Comparison of ENCODE assay signal across 2 cellular contexts in genomic region chr9:97531750-97532383, GRCh38.
TF ChIP-seq lines count a peak whose summit lies in the region.

No MANE protein-coding gene starts in this region.

TF ChIP-seq in liver, 16 proteins besides CTCF, POLR2A, EP300 and RAD21:
- TF ChIP-seq ATF3 (IDR thresholded peaks at IDR 0.05) (no peak), EGR1 (IDR thresholded peaks at IDR 0.05; ENCODE audit: low read depth in 2 of 2) (no peak), FOXA2 (IDR thresholded peaks at IDR 0.05) (no peak), REST (IDR thresholded peaks at IDR 0.05) (no peak), NR2F2 (IDR thresholded peaks at IDR 0.05) (peak; percentile 69), SP1 (IDR thresholded peaks at IDR 0.05) (no peak), FOXA1 (IDR thresholded peaks at IDR 0.05) (no peak), TAF1 (conservative IDR thresholded peaks at IDR 0.05) (no peak), JUND (IDR thresholded peaks at IDR 0.05) (no peak), GABPA (IDR thresholded peaks at IDR 0.05 in 1 of 2, conservative IDR thresholded peaks at IDR 0.05 in 1 of 2) (no peak), HNF4G (IDR thresholded peaks at IDR 0.05) (no peak), YY1 (IDR thresholded peaks at IDR 0.05) (no peak), MAX (IDR thresholded peaks at IDR 0.05) (no peak), HNF4A (conservative IDR thresholded peaks at IDR 0.05) (no peak), ZBTB33 (IDR thresholded peaks at IDR 0.05) (no peak), RXRA (IDR thresholded peaks at IDR 0.05) (peak in 1 of 2 donors; percentile 33)

TF ChIP-seq in HepG2, 621 proteins besides CTCF, POLR2A, EP300 and RAD21:
- no peak for TF ChIP-seq RBFOX2 (IDR thresholded peaks at IDR 0.05; ENCODE audit: low read depth, low read length)
- no peak for TF ChIP-seq DNMT3B (CRISPR knock-in tag; conservative IDR thresholded peaks at IDR 0.05)
- TF ChIP-seq ZBTB40 (IDR thresholded peaks at IDR 0.05), result no peak
- TF ChIP-seq ZBTB40 (CRISPR knock-in tag; IDR thresholded peaks at IDR 0.05), result no peak
- TF ChIP-seq SALL1 (CRISPR knock-in tag; IDR thresholded peaks at IDR 0.05), result no peak
- TF ChIP-seq ZNF660 (CRISPR knock-in tag; IDR thresholded peaks at IDR 0.05; ENCODE audit: borderline replicate concordance, low read depth), result no peak
- TF ChIP-seq REXO4 (CRISPR knock-in tag; IDR thresholded peaks at IDR 0.05; ENCODE audit: borderline replicate concordance), result no peak
- no peak for TF ChIP-seq ZNF546 (CRISPR knock-in tag; conservative IDR thresholded peaks at IDR 0.05)
- no peak for TF ChIP-seq THAP8 (CRISPR knock-in tag; IDR thresholded peaks at IDR 0.05; ENCODE audit: borderline replicate concordance)
- TF ChIP-seq XBP1 (CRISPR knock-in tag; IDR thresholded peaks at IDR 0.05), result no peak
- no peak for TF ChIP-seq WIZ (CRISPR knock-in tag; IDR thresholded peaks at IDR 0.05)
- no peak for TF ChIP-seq ZNF317 (CRISPR knock-in tag; IDR thresholded peaks at IDR 0.05)
- TF ChIP-seq BATF2 (CRISPR knock-in tag; IDR thresholded peaks at IDR 0.05), result no peak
- TF ChIP-seq ZNF577 (CRISPR knock-in tag; IDR thresholded peaks at IDR 0.05; ENCODE audit: borderline replicate concordance, low read depth), result no peak
